ENCODE assay signal across 1 cellular context in the genomic region with DNA sequence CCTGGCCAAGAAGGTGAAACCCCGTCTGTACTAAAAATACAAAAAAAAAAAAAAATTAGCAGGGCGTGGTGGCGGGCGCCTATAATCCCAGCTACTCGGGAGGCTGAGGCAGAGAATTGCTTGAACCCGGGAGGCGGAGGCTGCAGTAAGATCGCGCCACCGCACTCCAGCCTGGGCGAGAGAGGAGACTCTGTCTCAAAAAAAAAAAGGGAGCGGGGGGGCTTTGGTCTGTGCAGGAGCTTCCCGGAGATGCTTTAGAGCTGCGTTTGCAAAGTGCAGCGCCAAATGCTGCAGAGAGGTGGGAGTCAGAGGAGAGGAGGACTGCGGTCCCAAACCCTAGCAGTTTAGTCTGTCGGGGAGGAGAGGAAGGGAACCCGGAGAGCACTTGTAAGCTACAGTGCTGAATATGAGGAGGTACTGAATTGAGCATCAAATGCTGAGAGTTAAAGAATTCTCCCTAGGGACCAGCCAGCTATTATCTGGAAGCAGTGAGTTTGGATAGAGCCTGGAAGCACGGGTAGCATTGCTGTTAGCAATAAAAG.
TF ChIP-seq lines count a peak whose summit lies in the region.

No MANE protein-coding gene starts in this region.

TF ChIP-seq in HEK293, 187 proteins besides CTCF, POLR2A, EP300 and RAD21 (continued from another document and continues in another):
- TF ChIP-seq, protein P1, sequence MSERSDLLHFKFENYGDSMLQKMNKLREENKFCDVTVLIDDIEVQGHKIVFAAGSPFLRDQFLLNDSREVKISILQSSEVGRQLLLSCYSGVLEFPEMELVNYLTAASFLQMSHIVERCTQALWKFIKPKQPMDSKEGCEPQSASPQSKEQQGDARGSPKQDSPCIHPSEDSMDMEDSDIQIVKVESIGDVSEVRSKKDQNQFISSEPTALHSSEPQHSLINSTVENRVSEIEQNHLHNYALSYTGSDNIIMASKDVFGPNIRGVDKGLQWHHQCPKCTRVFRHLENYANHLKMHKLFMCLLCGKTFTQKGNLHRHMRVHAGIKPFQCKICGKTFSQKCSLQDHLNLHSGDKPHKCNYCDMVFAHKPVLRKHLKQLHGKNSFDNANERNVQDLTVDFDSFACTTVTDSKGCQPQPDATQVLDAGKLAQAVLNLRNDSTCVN (tag by site-specific recombination; optimal IDR thresholded peaks at IDR 0.05), result no peak
- TF ChIP-seq HOXD13 (CRISPR knock-in tag; IDR thresholded peaks at IDR 0.05; ENCODE audit: borderline replicate concordance) (no peak), ZNF48 (tag by site-specific recombination; IDR thresholded peaks at IDR 0.05) (no peak), SP7 (tag by site-specific recombination; IDR thresholded peaks at IDR 0.05) (no peak), ZNF701 (tag by site-specific recombination; IDR thresholded peaks at IDR 0.05) (no peak), ZNF623 (tag by site-specific recombination; IDR thresholded peaks at IDR 0.05) (peak; percentile 35; the same call in 1 of the 2 replicates), GLIS1 (tag by site-specific recombination; IDR thresholded peaks at IDR 0.05) (no peak; the same call in 1 of the 2 replicates), ZNF677 (tag by site-specific recombination; IDR thresholded peaks at IDR 0.05) (no peak), ZNF274 (IDR thresholded peaks at IDR 0.05; ENCODE audit: low read length) (no peak), ZNF274 (tag by site-specific recombination; IDR thresholded peaks at IDR 0.05; ENCODE audit: borderline replicate concordance) (no peak), ZNF426 (tag by site-specific recombination; IDR thresholded peaks at IDR 0.05) (no peak), ZNF335 (tag by site-specific recombination; conservative IDR thresholded peaks at IDR 0.05) (peak; percentile 10; the same call in 1 of the 2 replicates), ZNF561 (tag by site-specific recombination; IDR thresholded peaks at IDR 0.05; ENCODE audit: borderline replicate concordance) (no peak), ZNF600 (tag by site-specific recombination; IDR thresholded peaks at IDR 0.05) (no peak), ZNF571 (tag by site-specific recombination; IDR thresholded peaks at IDR 0.05) (no peak), MEIS1 (CRISPR knock-in tag; IDR thresholded peaks at IDR 0.05; ENCODE audit: borderline replicate concordance) (no peak), ZNF324 (tag by site-specific recombination; IDR thresholded peaks at IDR 0.05) (no peak; the same call in 1 of the 2 replicates), ZNF114 (tag by site-specific recombination; IDR thresholded peaks at IDR 0.05) (no peak), OVOL3 (tag by site-specific recombination; IDR thresholded peaks at IDR 0.05) (no peak), ZFP37 (tag by site-specific recombination; IDR thresholded peaks at IDR 0.05) (peak; percentile 54; the same call in 1 of the 2 replicates), ZNF354C (tag by site-specific recombination; IDR thresholded peaks at IDR 0.05; ENCODE audit: borderline replicate concordance, low read depth) (no peak), ZNF596 (tag by site-specific recombination; IDR thresholded peaks at IDR 0.05) (no peak), ZNF530 (tag by site-specific recombination; IDR thresholded peaks at IDR 0.05; ENCODE audit: low read depth) (no peak), ZNF175 (tag by site-specific recombination; IDR thresholded peaks at IDR 0.05) (no peak), ZIC2 (tag by site-specific recombination; IDR thresholded peaks at IDR 0.05) (no peak), KLF8 (tag by site-specific recombination; IDR thresholded peaks at IDR 0.05) (peak; percentile 50), SALL2 (tag by site-specific recombination; IDR thresholded peaks at IDR 0.05; ENCODE audit: borderline replicate concordance) (no peak), GLI4 (tag by site-specific recombination; IDR thresholded peaks at IDR 0.05) (no peak), ZNF777 (tag by site-specific recombination; IDR thresholded peaks at IDR 0.05; ENCODE audit: borderline replicate concordance) (no peak), ZXDB (tag by site-specific recombination; IDR thresholded peaks at IDR 0.05) (no peak; the same call in 1 of the 2 replicates), ZNF266 (tag by site-specific recombination; IDR thresholded peaks at IDR 0.05; ENCODE audit: low read depth) (no peak), ZNF140 (tag by site-specific recombination; IDR thresholded peaks at IDR 0.05) (no peak), ZNF155 (tag by site-specific recombination; IDR thresholded peaks at IDR 0.05) (no peak), TCF7L2 (IDR thresholded peaks at IDR 0.05; ENCODE audit: borderline replicate concordance, low read depth, low read length) (no peak), FEZF1 (tag by site-specific recombination; IDR thresholded peaks at IDR 0.05) (peak; percentile 76), ZNF24 (tag by site-specific recombination; IDR thresholded peaks at IDR 0.05) (0 out of 2 replicates have a peak, but pooled peaks have one; percentile 6), ZNF792 (tag by site-specific recombination; IDR thresholded peaks at IDR 0.05) (no peak)
- TF ChIP-seq, protein P2, sequence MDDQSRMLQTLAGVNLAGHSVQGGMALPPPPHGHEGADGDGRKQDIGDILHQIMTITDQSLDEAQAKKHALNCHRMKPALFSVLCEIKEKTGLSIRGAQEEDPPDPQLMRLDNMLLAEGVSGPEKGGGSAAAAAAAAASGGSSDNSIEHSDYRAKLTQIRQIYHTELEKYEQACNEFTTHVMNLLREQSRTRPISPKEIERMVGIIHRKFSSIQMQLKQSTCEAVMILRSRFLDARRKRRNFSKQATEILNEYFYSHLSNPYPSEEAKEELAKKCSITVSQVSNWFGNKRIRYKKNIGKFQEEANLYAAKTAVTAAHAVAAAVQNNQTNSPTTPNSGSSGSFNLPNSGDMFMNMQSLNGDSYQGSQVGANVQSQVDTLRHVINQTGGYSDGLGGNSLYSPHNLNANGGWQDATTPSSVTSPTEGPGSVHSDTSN (CRISPR knock-in tag; IDR thresholded peaks at IDR 0.05), result no peak
- TF ChIP-seq, protein P3, sequence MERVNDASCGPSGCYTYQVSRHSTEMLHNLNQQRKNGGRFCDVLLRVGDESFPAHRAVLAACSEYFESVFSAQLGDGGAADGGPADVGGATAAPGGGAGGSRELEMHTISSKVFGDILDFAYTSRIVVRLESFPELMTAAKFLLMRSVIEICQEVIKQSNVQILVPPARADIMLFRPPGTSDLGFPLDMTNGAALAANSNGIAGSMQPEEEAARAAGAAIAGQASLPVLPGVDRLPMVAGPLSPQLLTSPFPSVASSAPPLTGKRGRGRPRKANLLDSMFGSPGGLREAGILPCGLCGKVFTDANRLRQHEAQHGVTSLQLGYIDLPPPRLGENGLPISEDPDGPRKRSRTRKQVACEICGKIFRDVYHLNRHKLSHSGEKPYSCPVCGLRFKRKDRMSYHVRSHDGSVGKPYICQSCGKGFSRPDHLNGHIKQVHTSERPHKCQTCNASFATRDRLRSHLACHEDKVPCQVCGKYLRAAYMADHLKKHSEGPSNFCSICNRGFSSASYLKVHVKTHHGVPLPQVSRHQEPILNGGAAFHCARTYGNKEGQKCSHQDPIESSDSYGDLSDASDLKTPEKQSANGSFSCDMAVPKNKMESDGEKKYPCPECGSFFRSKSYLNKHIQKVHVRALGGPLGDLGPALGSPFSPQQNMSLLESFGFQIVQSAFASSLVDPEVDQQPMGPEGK (tag by site-specific recombination; IDR thresholded peaks at IDR 0.05), result no peak
- TF ChIP-seq, protein P4, sequence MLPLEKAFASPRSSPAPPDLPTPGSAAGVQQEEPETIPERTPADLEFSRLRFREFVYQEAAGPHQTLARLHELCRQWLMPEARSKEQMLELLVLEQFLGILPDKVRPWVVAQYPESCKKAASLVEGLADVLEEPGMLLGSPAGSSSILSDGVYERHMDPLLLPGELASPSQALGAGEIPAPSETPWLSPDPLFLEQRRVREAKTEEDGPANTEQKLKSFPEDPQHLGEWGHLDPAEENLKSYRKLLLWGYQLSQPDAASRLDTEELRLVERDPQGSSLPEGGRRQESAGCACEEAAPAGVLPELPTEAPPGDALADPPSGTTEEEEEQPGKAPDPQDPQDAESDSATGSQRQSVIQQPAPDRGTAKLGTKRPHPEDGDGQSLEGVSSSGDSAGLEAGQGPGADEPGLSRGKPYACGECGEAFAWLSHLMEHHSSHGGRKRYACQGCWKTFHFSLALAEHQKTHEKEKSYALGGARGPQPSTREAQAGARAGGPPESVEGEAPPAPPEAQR (tag by site-specific recombination; IDR thresholded peaks at IDR 0.05), result no peak
- TF ChIP-seq, protein P5, sequence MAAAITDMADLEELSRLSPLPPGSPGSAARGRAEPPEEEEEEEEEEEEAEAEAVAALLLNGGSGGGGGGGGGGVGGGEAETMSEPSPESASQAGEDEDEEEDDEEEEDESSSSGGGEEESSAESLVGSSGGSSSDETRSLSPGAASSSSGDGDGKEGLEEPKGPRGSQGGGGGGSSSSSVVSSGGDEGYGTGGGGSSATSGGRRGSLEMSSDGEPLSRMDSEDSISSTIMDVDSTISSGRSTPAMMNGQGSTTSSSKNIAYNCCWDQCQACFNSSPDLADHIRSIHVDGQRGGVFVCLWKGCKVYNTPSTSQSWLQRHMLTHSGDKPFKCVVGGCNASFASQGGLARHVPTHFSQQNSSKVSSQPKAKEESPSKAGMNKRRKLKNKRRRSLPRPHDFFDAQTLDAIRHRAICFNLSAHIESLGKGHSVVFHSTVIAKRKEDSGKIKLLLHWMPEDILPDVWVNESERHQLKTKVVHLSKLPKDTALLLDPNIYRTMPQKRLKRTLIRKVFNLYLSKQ (tag by site-specific recombination; IDR thresholded peaks at IDR 0.05; ENCODE audit: borderline replicate concordance), result no peak
- TF ChIP-seq, protein P6, sequence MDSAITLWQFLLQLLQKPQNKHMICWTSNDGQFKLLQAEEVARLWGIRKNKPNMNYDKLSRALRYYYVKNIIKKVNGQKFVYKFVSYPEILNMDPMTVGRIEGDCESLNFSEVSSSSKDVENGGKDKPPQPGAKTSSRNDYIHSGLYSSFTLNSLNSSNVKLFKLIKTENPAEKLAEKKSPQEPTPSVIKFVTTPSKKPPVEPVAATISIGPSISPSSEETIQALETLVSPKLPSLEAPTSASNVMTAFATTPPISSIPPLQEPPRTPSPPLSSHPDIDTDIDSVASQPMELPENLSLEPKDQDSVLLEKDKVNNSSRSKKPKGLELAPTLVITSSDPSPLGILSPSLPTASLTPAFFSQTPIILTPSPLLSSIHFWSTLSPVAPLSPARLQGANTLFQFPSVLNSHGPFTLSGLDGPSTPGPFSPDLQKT (IDR thresholded peaks at IDR 0.05; ENCODE audit: borderline replicate concordance, low read depth, low read length), result no peak
- TF ChIP-seq, protein P7, sequence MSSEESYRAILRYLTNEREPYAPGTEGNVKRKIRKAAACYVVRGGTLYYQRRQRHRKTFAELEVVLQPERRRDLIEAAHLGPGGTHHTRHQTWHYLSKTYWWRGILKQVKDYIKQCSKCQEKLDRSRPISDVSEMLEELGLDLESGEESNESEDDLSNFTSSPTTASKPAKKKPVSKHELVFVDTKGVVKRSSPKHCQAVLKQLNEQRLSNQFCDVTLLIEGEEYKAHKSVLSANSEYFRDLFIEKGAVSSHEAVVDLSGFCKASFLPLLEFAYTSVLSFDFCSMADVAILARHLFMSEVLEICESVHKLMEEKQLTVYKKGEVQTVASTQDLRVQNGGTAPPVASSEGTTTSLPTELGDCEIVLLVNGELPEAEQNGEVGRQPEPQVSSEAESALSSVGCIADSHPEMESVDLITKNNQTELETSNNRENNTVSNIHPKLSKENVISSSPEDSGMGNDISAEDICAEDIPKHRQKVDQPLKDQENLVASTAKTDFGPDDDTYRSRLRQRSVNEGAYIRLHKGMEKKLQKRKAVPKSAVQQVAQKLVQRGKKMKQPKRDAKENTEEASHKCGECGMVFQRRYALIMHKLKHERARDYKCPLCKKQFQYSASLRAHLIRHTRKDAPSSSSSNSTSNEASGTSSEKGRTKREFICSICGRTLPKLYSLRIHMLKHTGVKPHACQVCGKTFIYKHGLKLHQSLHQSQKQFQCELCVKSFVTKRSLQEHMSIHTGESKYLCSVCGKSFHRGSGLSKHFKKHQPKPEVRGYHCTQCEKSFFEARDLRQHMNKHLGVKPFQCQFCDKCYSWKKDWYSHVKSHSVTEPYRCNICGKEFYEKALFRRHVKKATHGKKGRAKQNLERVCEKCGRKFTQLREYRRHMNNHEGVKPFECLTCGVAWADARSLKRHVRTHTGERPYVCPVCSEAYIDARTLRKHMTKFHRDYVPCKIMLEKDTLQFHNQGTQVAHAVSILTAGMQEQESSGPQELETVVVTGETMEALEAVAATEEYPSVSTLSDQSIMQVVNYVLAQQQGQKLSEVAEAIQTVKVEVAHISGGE (tag by site-specific recombination; conservative IDR thresholded peaks at IDR 0.05; ENCODE audit: low read depth), result peak; percentile 38; the same call in 1 of the 2 replicates
- TF ChIP-seq, protein P8, sequence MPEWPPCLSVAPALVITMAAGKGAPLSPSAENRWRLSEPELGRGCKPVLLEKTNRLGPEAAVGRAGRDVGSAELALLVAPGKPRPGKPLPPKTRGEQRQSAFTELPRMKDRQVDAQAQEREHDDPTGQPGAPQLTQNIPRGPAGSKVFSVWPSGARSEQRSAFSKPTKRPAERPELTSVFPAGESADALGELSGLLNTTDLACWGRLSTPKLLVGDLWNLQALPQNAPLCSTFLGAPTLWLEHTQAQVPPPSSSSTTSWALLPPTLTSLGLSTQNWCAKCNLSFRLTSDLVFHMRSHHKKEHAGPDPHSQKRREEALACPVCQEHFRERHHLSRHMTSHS (tag by site-specific recombination; IDR thresholded peaks at IDR 0.05), result no peak
- TF ChIP-seq, protein P9, sequence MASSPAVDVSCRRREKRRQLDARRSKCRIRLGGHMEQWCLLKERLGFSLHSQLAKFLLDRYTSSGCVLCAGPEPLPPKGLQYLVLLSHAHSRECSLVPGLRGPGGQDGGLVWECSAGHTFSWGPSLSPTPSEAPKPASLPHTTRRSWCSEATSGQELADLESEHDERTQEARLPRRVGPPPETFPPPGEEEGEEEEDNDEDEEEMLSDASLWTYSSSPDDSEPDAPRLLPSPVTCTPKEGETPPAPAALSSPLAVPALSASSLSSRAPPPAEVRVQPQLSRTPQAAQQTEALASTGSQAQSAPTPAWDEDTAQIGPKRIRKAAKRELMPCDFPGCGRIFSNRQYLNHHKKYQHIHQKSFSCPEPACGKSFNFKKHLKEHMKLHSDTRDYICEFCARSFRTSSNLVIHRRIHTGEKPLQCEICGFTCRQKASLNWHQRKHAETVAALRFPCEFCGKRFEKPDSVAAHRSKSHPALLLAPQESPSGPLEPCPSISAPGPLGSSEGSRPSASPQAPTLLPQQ (tag by site-specific recombination; IDR thresholded peaks at IDR 0.05), result no peak
- TF ChIP-seq, protein P10, sequence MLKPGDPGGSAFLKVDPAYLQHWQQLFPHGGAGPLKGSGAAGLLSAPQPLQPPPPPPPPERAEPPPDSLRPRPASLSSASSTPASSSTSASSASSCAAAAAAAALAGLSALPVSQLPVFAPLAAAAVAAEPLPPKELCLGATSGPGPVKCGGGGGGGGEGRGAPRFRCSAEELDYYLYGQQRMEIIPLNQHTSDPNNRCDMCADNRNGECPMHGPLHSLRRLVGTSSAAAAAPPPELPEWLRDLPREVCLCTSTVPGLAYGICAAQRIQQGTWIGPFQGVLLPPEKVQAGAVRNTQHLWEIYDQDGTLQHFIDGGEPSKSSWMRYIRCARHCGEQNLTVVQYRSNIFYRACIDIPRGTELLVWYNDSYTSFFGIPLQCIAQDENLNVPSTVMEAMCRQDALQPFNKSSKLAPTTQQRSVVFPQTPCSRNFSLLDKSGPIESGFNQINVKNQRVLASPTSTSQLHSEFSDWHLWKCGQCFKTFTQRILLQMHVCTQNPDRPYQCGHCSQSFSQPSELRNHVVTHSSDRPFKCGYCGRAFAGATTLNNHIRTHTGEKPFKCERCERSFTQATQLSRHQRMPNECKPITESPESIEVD (tag by site-specific recombination; IDR thresholded peaks at IDR 0.05), result no peak
